In the genomic region with DNA sequence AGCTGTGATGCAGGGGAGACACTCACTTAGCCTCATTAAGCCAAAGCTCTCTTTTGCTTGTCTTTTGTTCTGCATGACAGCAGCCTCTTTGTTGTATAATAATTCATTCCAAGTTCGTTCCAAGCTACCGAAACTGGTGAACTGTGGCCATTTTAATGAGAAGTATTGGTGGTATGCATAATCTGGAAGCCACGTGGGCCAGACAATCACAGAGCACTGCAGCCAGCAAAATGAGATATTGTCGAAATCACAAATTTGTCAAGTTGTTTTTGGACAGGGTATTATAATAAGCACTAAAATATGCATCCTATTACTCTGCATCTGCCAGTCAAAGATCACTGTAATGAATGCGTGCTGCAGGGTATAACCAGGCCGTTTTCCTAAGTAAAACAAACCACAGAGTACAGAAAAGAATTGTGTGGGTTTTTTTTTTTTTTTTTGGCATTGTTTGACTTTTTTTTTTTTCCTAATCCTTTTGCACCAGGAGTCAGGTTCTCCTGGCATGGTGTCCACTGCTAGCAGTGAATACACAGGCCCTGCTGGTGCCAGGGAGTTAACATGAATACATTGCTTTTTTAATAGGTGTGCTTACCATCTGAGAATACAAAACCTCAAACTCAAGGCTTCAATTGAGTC, we compare ENCODE assay signal across 15 cellular contexts.
DNase-seq lines count a peak whose midpoint lies in the region; ATAC-seq, FAIRE-seq and TF ChIP-seq lines count a peak whose summit lies in the region.
"Had no signal": no experiment of that assay in that cellular context is flagged by ENCODE, and none has a peak within 500 bp of the region (broad histone marks: within the 10 kb centered on the region; RNA-seq: fewer than 3 reads in every experiment).

No MANE protein-coding gene starts in this region.

- no peak for TF ChIP-seq CTCF in GM23338 (conservative IDR thresholded peaks at IDR 0.05; ENCODE audit: low read depth in 2 of 2)

- no peak for DNase-seq in stimulated activated naive CD8-positive, alpha-beta T cell treated with anti-CD3 and anti-CD28 coated beads, Interleukin-15, Interleukin-2, amounts not matched to agents 100 U/mL and 50 U/mL, for 24 hours
- DNase-seq in astrocyte of the hippocampus (ENCODE audit: low read depth, low spot score), result peak; percentile 96
- DNase-seq in iPS-NIHi11 (ENCODE audit: low spot score), result peak; percentile 7
- peak; percentile 30 for DNase-seq in urothelium cell line (ENCODE audit: low spot score)
- DNase-seq in DMS53 treated with DMSO at 0.1 percent for 48 hours (lab: John Stamatoyannopoulos, UW; ENCODE audit: unreplicated experiment), result no peak
- no peak for DNase-seq in GM23338 (ENCODE audit: low spot score)
- no peak for DNase-seq in NOMO-1 treated with DMSO at 0.1 percent for 48 hours (lab: John Stamatoyannopoulos, UW; ENCODE audit: unreplicated experiment)
- DNase-seq: KBM-7; left ventricle myocardium superior; SHP77 treated with DMSO at 0.1 percent for 48 hours; stimulated activated CD4-positive, alpha-beta T cell treated with anti-CD3 and anti-CD28 coated beads, Interleukin-2, amount 100 ng/mL, for 24 hours; uterus had no signal

- H3K27ac Mint-ChIP-seq in stimulated activated naive CD8-positive, alpha-beta T cell treated with anti-CD3 and anti-CD28 coated beads, Interleukin-15, Interleukin-2, amounts not matched to agents 100 ng/mL and 50 ng/mL, for 24 hours, result peak overlapping the region; percentile 21
- H3K27ac Mint-ChIP-seq in GM23338, result no peak overlapping the region

- no peaks in the 10 kb centered on the region for H3K27me3 ChIP-seq in GM23338 (ENCODE audit: insufficient read depth)
- H3K27me3 ChIP-seq: BLaER1 treated with 17β-estradiol and CSF1 and Interleukin-3, amounts not matched to agents 10 nM and 100 nM; uterus had no signal

- H4K20me1 ChIP-seq in GM23338 (replicated peaks; ENCODE audit: insufficient read depth), result no peaks in the 10 kb centered on the region
- H4K20me1 ChIP-seq: BLaER1 treated with 17β-estradiol and CSF1 and Interleukin-3, amounts not matched to agents 10 nM and 100 nM had no signal

- no peak overlapping the region for H3K4me2 ChIP-seq in GM23338
- H3K4me2 ChIP-seq: BLaER1 treated with 17β-estradiol and CSF1 and Interleukin-3, amounts not matched to agents 10 nM and 100 nM had no signal

- no peak overlapping the region for H3K4me3 ChIP-seq in GM23338
- H3K4me3 ChIP-seq: BLaER1 treated with 17β-estradiol and CSF1 and Interleukin-3, amounts not matched to agents 10 nM and 100 nM; coronary artery; uterus had no signal

- no peaks in the 10 kb centered on the region for H3K4me1 Mint-ChIP-seq in stimulated activated naive CD8-positive, alpha-beta T cell treated with anti-CD3 and anti-CD28 coated beads, Interleukin-15, Interleukin-2, amounts not matched to agents 100 ng/mL and 50 ng/mL, for 24 hours (ENCODE audit: low read depth)
- H3K4me1 Mint-ChIP-seq in GM23338, result no peaks in the 10 kb centered on the region

- H3K79me2 ChIP-seq in GM23338 (replicated peaks; ENCODE audit: insufficient read depth), result no peaks in the 10 kb centered on the region

- no peaks in the 10 kb centered on the region for H3K36me3 ChIP-seq in GM23338 (ENCODE audit: insufficient read depth)
- H3K36me3 ChIP-seq: uterus had no signal

- FAIRE-seq in urothelium cell line (lab: Jason Lieb, UNC), result no peak

- no peak overlapping the region for H3K27ac ChIP-seq in GM23338 (ENCODE audit: low read depth)
- H3K27ac ChIP-seq: BLaER1 treated with 17β-estradiol and CSF1 and Interleukin-3, amounts not matched to agents 10 nM and 100 nM; coronary artery; uterus had no signal

- H3K4me1 ChIP-seq in GM23338 (ENCODE audit: insufficient read depth), result no peaks in the 10 kb centered on the region
- H3K4me1 ChIP-seq: BLaER1 treated with 17β-estradiol and CSF1 and Interleukin-3, amounts not matched to agents 10 nM and 100 nM; uterus had no signal

- H3K36me3 Mint-ChIP-seq in stimulated activated naive CD8-positive, alpha-beta T cell treated with anti-CD3 and anti-CD28 coated beads, Interleukin-15, Interleukin-2, amounts not matched to agents 100 ng/mL and 50 ng/mL, for 24 hours (ENCODE audit: low read depth), result no peaks in the 10 kb centered on the region
- no peaks in the 10 kb centered on the region for H3K36me3 Mint-ChIP-seq in GM23338 (ENCODE audit: low read depth)

- H3K4me3 Mint-ChIP-seq in stimulated activated naive CD8-positive, alpha-beta T cell treated with anti-CD3 and anti-CD28 coated beads, Interleukin-15, Interleukin-2, amounts not matched to agents 100 ng/mL and 50 ng/mL, for 24 hours, result no peak overlapping the region
- no peak overlapping the region for H3K4me3 Mint-ChIP-seq in GM23338

- no peaks in the 10 kb centered on the region for H3K27me3 Mint-ChIP-seq in stimulated activated naive CD8-positive, alpha-beta T cell treated with anti-CD3 and anti-CD28 coated beads, Interleukin-15, Interleukin-2, amounts not matched to agents 100 ng/mL and 50 ng/mL, for 24 hours
- peaks cover 1% of the 10 kb centered on the region for H3K27me3 Mint-ChIP-seq in GM23338 (ENCODE audit: insufficient read depth, low read depth, poor library complexity)

- H2AFZ ChIP-seq in GM23338, result no peak overlapping the region

- no peaks in the 10 kb centered on the region for H3F3A ChIP-seq in GM23338 (replicated peaks; ENCODE audit: low read depth)

- no peak for ATAC-seq in stimulated activated naive CD8-positive, alpha-beta T cell treated with anti-CD3 and anti-CD28 coated beads, Interleukin-15, Interleukin-2, amounts not matched to agents 100 U/mL and 50 U/mL, for 24 hours
- ATAC-seq in GM23338, result no peak
- ATAC-seq: left ventricle myocardium superior had no signal

- H3K9me2 ChIP-seq in GM23338 (ENCODE audit: insufficient read depth), result no peaks in the 10 kb centered on the region

- no peaks in the 10 kb centered on the region for H3K9me3 Mint-ChIP-seq in stimulated activated naive CD8-positive, alpha-beta T cell treated with anti-CD3 and anti-CD28 coated beads, Interleukin-15, Interleukin-2, amounts not matched to agents 100 ng/mL and 50 ng/mL, for 24 hours
- no peaks in the 10 kb centered on the region for H3K9me3 Mint-ChIP-seq in GM23338

TF ChIP-seq in GM23338, 12 proteins besides CTCF, POLR2A, EP300 and RAD21 (continues in another document):
- TF ChIP-seq EZH2phosphoT487 (IDR thresholded peaks at IDR 0.05; ENCODE audit: unreplicated experiment), result no peak
- TF ChIP-seq, protein P1, sequence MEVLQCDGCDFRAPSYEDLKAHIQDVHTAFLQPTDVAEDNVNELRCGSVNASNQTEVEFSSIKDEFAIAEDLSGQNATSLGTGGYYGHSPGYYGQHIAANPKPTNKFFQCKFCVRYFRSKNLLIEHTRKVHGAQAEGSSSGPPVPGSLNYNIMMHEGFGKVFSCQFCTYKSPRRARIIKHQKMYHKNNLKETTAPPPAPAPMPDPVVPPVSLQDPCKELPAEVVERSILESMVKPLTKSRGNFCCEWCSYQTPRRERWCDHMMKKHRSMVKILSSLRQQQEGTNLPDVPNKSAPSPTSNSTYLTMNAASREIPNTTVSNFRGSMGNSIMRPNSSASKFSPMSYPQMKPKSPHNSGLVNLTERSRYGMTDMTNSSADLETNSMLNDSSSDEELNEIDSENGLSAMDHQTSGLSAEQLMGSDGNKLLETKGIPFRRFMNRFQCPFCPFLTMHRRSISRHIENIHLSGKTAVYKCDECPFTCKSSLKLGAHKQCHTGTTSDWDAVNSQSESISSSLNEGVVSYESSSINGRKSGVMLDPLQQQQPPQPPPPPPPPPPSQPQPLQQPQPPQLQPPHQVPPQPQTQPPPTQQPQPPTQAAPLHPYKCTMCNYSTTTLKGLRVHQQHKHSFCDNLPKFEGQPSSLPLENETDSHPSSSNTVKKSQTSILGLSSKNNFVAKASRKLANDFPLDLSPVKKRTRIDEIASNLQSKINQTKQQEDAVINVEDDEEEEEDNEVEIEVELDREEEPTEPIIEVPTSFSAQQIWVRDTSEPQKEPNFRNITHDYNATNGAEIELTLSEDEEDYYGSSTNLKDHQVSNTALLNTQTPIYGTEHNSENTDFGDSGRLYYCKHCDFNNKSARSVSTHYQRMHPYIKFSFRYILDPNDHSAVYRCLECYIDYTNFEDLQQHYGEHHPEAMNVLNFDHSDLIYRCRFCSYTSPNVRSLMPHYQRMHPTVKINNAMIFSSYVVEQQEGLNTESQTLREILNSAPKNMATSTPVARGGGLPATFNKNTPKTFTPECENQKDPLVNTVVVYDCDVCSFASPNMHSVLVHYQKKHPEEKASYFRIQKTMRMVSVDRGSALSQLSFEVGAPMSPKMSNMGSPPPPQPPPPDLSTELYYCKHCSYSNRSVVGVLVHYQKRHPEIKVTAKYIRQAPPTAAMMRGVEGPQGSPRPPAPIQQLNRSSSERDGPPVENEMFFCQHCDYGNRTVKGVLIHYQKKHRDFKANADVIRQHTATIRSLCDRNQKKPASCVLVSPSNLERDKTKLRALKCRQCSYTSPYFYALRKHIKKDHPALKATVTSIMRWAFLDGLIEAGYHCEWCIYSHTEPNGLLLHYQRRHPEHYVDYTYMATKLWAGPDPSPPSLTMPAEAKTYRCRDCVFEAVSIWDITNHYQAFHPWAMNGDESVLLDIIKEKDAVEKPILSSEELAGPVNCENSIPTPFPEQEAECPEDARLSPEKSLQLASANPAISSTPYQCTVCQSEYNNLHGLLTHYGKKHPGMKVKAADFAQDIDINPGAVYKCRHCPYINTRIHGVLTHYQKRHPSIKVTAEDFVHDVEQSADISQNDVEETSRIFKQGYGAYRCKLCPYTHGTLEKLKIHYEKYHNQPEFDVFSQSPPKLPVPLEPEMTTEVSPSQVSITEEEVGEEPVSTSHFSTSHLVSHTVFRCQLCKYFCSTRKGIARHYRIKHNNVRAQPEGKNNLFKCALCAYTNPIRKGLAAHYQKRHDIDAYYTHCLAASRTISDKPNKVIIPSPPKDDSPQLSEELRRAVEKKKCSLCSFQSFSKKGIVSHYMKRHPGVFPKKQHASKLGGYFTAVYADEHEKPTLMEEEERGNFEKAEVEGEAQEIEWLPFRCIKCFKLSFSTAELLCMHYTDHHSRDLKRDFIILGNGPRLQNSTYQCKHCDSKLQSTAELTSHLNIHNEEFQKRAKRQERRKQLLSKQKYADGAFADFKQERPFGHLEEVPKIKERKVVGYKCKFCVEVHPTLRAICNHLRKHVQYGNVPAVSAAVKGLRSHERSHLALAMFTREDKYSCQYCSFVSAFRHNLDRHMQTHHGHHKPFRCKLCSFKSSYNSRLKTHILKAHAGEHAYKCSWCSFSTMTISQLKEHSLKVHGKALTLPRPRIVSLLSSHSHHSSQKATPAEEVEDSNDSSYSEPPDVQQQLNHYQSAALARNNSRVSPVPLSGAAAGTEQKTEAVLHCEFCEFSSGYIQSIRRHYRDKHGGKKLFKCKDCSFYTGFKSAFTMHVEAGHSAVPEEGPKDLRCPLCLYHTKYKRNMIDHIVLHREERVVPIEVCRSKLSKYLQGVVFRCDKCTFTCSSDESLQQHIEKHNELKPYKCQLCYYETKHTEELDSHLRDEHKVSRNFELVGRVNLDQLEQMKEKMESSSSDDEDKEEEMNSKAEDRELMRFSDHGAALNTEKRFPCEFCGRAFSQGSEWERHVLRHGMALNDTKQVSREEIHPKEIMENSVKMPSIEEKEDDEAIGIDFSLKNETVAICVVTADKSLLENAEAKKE (CRISPR knock-in tag; IDR thresholded peaks at IDR 0.05), result no peak
- no peak for TF ChIP-seq ZNF331 (CRISPR knock-in tag; IDR thresholded peaks at IDR 0.05; ENCODE audit: low read depth)
- TF ChIP-seq ZNF114 (CRISPR knock-in tag; IDR thresholded peaks at IDR 0.05), result no peak
- TF ChIP-seq NANOG (IDR thresholded peaks at IDR 0.05; ENCODE audit: borderline replicate concordance), result no peak

Comparison
In these comparisons a context has a peak if more than half of its experiments do, and no peak if none do; other contexts are left out.
1. DNase-seq: peak in astrocyte of the hippocampus (single experiment), iPS-NIHi11 (single experiment) and urothelium cell line (single experiment); none in stimulated activated naive CD8-positive, alpha-beta T cell treated with anti-CD3 and anti-CD28 coated beads, Interleukin-15, Interleukin-2, amounts not matched to agents 100 U/mL and 50 U/mL, for 24 hours (single experiment), DMS53 treated with DMSO at 0.1 percent for 48 hours (single experiment), GM23338 (single experiment) and NOMO-1 treated with DMSO at 0.1 percent for 48 hours (single experiment).